ENCODE assay signal across 8 cellular contexts in the genomic region with DNA sequence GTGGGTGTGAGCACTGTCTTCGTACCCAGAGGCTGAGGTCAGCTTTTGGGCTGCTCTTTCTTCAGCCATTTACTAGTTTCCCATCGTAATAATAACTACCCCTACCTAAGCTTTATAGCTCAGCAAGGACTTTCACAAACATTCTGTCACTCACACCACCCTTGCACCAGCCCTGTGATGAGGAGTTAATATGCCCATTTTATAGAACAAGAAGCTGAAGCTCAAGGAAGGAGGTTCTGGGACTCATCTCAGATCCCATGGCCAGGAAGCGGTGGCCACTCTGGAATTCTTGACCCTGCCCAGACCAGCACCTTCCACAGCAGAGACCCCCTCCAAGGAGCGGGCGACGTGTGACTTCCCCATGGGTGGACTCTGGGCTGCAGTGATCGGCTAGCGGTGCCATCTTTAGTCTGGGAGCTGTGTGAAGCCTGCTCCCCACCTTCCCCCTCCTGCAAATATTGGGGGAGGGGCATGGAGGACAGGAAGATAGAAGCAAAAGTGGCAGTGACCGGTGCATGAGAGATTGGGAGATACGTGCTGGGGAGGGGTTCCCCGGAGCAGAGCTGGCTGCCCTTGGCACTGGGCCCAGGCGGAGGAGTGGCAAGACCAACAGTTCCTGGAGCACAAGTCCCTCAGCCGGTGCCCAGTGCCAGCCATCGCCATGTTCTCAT.
A peak's percentile ranks its signal among the peaks of the same experiment; 100 is the strongest.
DNase-seq lines count a peak whose midpoint lies in the region; ATAC-seq and TF ChIP-seq lines count a peak whose summit lies in the region.

No MANE protein-coding gene starts in this region.

- no peak for TF ChIP-seq CTCF in CD4-positive, alpha-beta T cell (IDR thresholded peaks at IDR 0.05)
- TF ChIP-seq CTCF in colonic mucosa (IDR thresholded peaks at IDR 0.05) = no peak
- TF ChIP-seq CTCF in GM13976 (IDR thresholded peaks at IDR 0.05; ENCODE audit: borderline replicate concordance, control extremely low read depth, extremely low read depth, insufficient read depth, missing control alignments) = no peak

- CTCF ChIA-PET in CD4-positive, alpha-beta T cell (lab: Charles Lee) = interaction anchor here (1.4 to 2.4 kb wide), 2 partner anchors 95 to 165 kb away, joined by 4 to 22 read pairs; no protein-coding TSS in a partner anchor
- CTCF ChIA-PET in naive thymus-derived CD4-positive, alpha-beta T cell (lab: Charles Lee) = interaction anchor here (0.6 to 20.2 kb wide), 14 partner anchors 10 to 468 kb away, joined by 3 to 393 read pairs (median 4); a partner anchor contains a TSS

- no peaks in the 10 kb centered on the region for H3K27me3 ChIP-seq in CD4-positive, alpha-beta T cell (ENCODE audit: control insufficient read depth, insufficient read depth, low read length)
- H3K27me3 ChIP-seq in colonic mucosa = no peaks in the 10 kb centered on the region
- H3K27me3 ChIP-seq in naive thymus-derived CD4-positive, alpha-beta T cell (ENCODE audit: control insufficient read depth in 2 of 2, insufficient read depth in 2 of 2, low read length in 2 of 2) = no peaks in the 10 kb centered on the region

- H3K36me3 Mint-ChIP-seq in CD4-positive, alpha-beta T cell (ENCODE audit: low read depth) = no peaks in the 10 kb centered on the region
- H3K36me3 Mint-ChIP-seq in naive thymus-derived CD4-positive, alpha-beta T cell = no peaks in the 10 kb centered on the region

- peaks cover 51% of the 10 kb centered on the region for H3K4me1 Mint-ChIP-seq in CD4-positive, alpha-beta T cell (ENCODE audit: low read depth)
- H3K4me1 Mint-ChIP-seq in naive thymus-derived CD4-positive, alpha-beta T cell = peaks cover 18 to 52% (median 31%) of the 10 kb centered on the region in 7 donors

- H3K27ac ChIP-seq in CD4-positive, alpha-beta T cell (ENCODE audit: low read depth, low read length) = no peak overlapping the region
- H3K27ac ChIP-seq in colonic mucosa = peak overlapping the region; percentile 84
- no peak overlapping the region for H3K27ac ChIP-seq in naive thymus-derived CD4-positive, alpha-beta T cell (ENCODE audit: low read depth, low read length)

- no peak for ATAC-seq in CD4-positive, alpha-beta T cell (ENCODE audit: poor library complexity)
- ATAC-seq in naive thymus-derived CD4-positive, alpha-beta T cell = no peak
- no peak for ATAC-seq in GM21367 (IDR thresholded peaks at IDR 0.05; ENCODE audit: unreplicated experiment)

- no peaks in the 10 kb centered on the region for H3K9me3 Mint-ChIP-seq in CD4-positive, alpha-beta T cell
- H3K9me3 Mint-ChIP-seq in naive thymus-derived CD4-positive, alpha-beta T cell = peaks cover 0 to 1% (median 0%) of the 10 kb centered on the region in 11 donors

- peak overlapping the region; percentile 34 for H3K4me3 Mint-ChIP-seq in CD4-positive, alpha-beta T cell
- H3K4me3 Mint-ChIP-seq in naive thymus-derived CD4-positive, alpha-beta T cell = no peak overlapping the region

- DNase-seq in CD4-positive, alpha-beta T cell = peak in 1 of 10 experiments; percentile 32
- DNase-seq in NCI-H2029 treated with DMSO at 0.1 percent for 48 hours (lab: John Stamatoyannopoulos, UW) (peak; percentile 52), colonic mucosa (peak; percentile 93), GM13976 (ENCODE audit: low spot score) (no peak), NOMO-1 treated with dmso at 0.1 percent for 144 hours (lab: John Stamatoyannopoulos, UW; ENCODE audit: unreplicated experiment) (no peak)
- DNase-seq in naive thymus-derived CD4-positive, alpha-beta T cell = no peak
- DNase-seq in stimulated activated CD4-positive, alpha-beta T cell treated with anti-CD3 and anti-CD28 coated beads, Interleukin-12 subunit alpha, Interleukin-12 subunit beta, amount 100 ng/mL, for 4 hours = no peak

- no peaks in the 10 kb centered on the region for H3K27me3 Mint-ChIP-seq in CD4-positive, alpha-beta T cell
- H3K27me3 Mint-ChIP-seq in naive thymus-derived CD4-positive, alpha-beta T cell = no peaks in the 10 kb centered on the region

- no peak overlapping the region for H3K4me3 ChIP-seq in colonic mucosa
- H3K4me3 ChIP-seq in naive thymus-derived CD4-positive, alpha-beta T cell (ENCODE audit: low read length) = no peak overlapping the region

- peaks cover 26% of the 10 kb centered on the region for H3K4me1 ChIP-seq in colonic mucosa
- peaks cover 17 to 22% of the 10 kb centered on the region in 2 donors for H3K4me1 ChIP-seq in naive thymus-derived CD4-positive, alpha-beta T cell (ENCODE audit: control insufficient read depth in 2 of 2, insufficient read depth in 2 of 2, low read length in 2 of 2)

- H3K9me3 ChIP-seq in CD4-positive, alpha-beta T cell (ENCODE audit: control insufficient read depth, low read length) = no peaks in the 10 kb centered on the region
- H3K9me3 ChIP-seq in colonic mucosa = no peaks in the 10 kb centered on the region
- no peaks in the 10 kb centered on the region for H3K9me3 ChIP-seq in naive thymus-derived CD4-positive, alpha-beta T cell (ENCODE audit: control insufficient read depth in 2 of 3, low read length in 3 of 3)

- peak overlapping the region; percentile 66 for H3K27ac Mint-ChIP-seq in CD4-positive, alpha-beta T cell
- H3K27ac Mint-ChIP-seq in naive thymus-derived CD4-positive, alpha-beta T cell = peak overlapping the region; percentile 19 to 85 (median 73)

- intact Hi-C loops in CD4-positive, alpha-beta T cell (cut with DNase I, micrococcal nuclease) = loop anchor here (5.0 kb wide), 1 partner anchor 36 kb away; no protein-coding TSS in a partner anchor
- intact Hi-C loops in colonic mucosa (cut with DNase I) = no loop called here
- intact Hi-C loops in naive thymus-derived CD4-positive, alpha-beta T cell (cut with micrococcal nuclease) = no loop called here

- POLR2A ChIA-PET in CD4-positive, alpha-beta T cell (lab: Charles Lee) = interaction anchor here (2.5 to 12.2 kb wide), 3 partner anchors 75 to 96 kb away, joined by 14 to 207 read pairs (median 15); a partner anchor contains a TSS
- POLR2A ChIA-PET in naive thymus-derived CD4-positive, alpha-beta T cell (lab: Charles Lee) = interaction anchor here (0.6 to 26.4 kb wide), 8 partner anchors 12 to 313 kb away, joined by 3 to 664 read pairs (median 10); a partner anchor contains a TSS

- peak overlapping the region; percentile 56 to 58 for H3K9ac ChIP-seq in colonic mucosa (ENCODE audit: low read depth in 2 of 2, low read length in 2 of 2)

- in situ Hi-C loops in GM13976 (cut with MboI; ENCODE audit: low sequenced_read_pairs, unreplicated experiment) = no loop called here

- no peaks in the 10 kb centered on the region for H3K36me3 ChIP-seq in colonic mucosa
- no peaks in the 10 kb centered on the region for H3K36me3 ChIP-seq in naive thymus-derived CD4-positive, alpha-beta T cell (ENCODE audit: control insufficient read depth in 2 of 3, insufficient read depth in 3 of 3, low read length in 3 of 3)

Comparison
In these comparisons a context has a peak if more than half of its experiments do, and no peak if none do; other contexts are left out.
1. DNase-seq: peak in NCI-H2029 treated with DMSO at 0.1 percent for 48 hours (single experiment) and colonic mucosa (single experiment); none in naive thymus-derived CD4-positive, alpha-beta T cell (0 of 9), GM13976 (single experiment), NOMO-1 treated with dmso at 0.1 percent for 144 hours (single experiment) and stimulated activated CD4-positive, alpha-beta T cell treated with anti-CD3 and anti-CD28 coated beads, Interleukin-12 subunit alpha, Interleukin-12 subunit beta, amount 100 ng/mL, for 4 hours (single experiment).
2. intact Hi-C loops: an anchor here in CD4-positive, alpha-beta T cell (5.0 kb wide); none called in colonic mucosa and naive thymus-derived CD4-positive, alpha-beta T cell.